In the genomic region with DNA sequence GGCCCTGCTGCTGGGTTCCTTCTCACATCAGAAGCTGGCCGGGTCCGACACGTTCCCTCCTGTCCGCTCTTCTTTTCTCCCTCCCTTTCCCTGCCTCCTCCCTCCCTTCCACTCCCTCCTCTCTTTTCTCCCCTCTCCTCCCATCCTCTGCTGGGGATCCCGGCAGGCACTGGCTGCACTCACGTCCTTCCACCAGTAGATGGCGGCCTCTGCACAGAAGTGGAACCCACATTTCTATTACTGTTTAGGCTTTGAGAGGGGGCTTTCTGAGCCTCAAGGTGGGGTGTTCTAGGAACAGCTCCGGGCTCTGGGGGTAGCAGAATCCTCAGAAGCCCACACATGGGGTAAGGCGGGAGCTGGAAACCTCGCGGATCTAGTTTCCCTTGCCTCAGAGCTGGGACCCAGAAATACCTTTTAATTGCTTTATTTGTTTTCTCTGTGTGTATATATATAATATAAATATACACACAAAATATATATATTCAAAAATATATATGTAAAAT, we compare ENCODE assay signal across 8 cellular contexts.
DNase-seq lines count a peak whose midpoint lies in the region; ATAC-seq and TF ChIP-seq lines count a peak whose summit lies in the region.

No MANE protein-coding gene starts in this region.

- no peak overlapping the region for H3K9ac ChIP-seq in NT2/D1 (ENCODE audit: insufficient read length, low read depth)

- H3K27ac Mint-ChIP-seq in activated T-helper 1 cell treated with anti-CD3 and anti-CD28 coated beads, Interleukin-12 subunit alpha, Interleukin-12 subunit beta, Interleukin-2, Interleukin-4 antibody, amounts not matched to agents 30 ng/mL and 10 ng/mL and 1 ng/mL, durations not matched to agents 14 hours and 24 hours and 36 hours: no peak overlapping the region

- no peaks in the 10 kb centered on the region for H3K36me3 Mint-ChIP-seq in activated T-helper 1 cell treated with anti-CD3 and anti-CD28 coated beads, Interleukin-12 subunit alpha, Interleukin-12 subunit beta, Interleukin-2, Interleukin-4 antibody, amounts not matched to agents 30 ng/mL and 10 ng/mL and 1 ng/mL, durations not matched to agents 14 hours and 24 hours and 36 hours (ENCODE audit: low read depth)

- no peaks in the 10 kb centered on the region for H3K9me3 Mint-ChIP-seq in activated T-helper 1 cell treated with anti-CD3 and anti-CD28 coated beads, Interleukin-12 subunit alpha, Interleukin-12 subunit beta, Interleukin-2, Interleukin-4 antibody, amounts not matched to agents 30 ng/mL and 10 ng/mL and 1 ng/mL, durations not matched to agents 14 hours and 24 hours and 36 hours

- H3K4me3 ChIP-seq in AG10803 (ENCODE audit: low read length) (no peak overlapping the region), NT2/D1 (ENCODE audit: insufficient read length, low read depth) (no peak overlapping the region)

- intact Hi-C loops in activated T-helper 1 cell treated with anti-CD3 and anti-CD28 coated beads, Interleukin-12 subunit alpha, Interleukin-12 subunit beta, Interleukin-2, Interleukin-4 antibody, amounts not matched to agents 30 ng/mL and 10 ng/mL and 1 ng/mL, durations not matched to agents 14 hours and 24 hours and 36 hours (cut with micrococcal nuclease): loop anchor here (1.0 kb wide), 1 partner anchor 1558 kb away; no protein-coding TSS in a partner anchor
- intact Hi-C loops in left cardiac atrium (cut with DNase I) (loop anchor here in 1 of 2 donors (5.0 to 10.0 kb wide), 2 partner anchors 1556 to 1678 kb away; a partner anchor contains a TSS), sciatic nerve (cut with DNase I) (no loop called here)

- H3K4me1 Mint-ChIP-seq in activated T-helper 1 cell treated with anti-CD3 and anti-CD28 coated beads, Interleukin-12 subunit alpha, Interleukin-12 subunit beta, Interleukin-2, Interleukin-4 antibody, amounts not matched to agents 30 ng/mL and 10 ng/mL and 1 ng/mL, durations not matched to agents 14 hours and 24 hours and 36 hours (ENCODE audit: low read depth): no peaks in the 10 kb centered on the region

- peak; percentile 15 for DNase-seq in AG10803 (ENCODE audit: low read depth)
- DNase-seq in GM13977 (ENCODE audit: low spot score): peak; percentile 60
- DNase-seq in NT2/D1 (ENCODE audit: low read depth, low spot score): peak; percentile 20
- peak; percentile 10 for DNase-seq in activated T-helper 1 cell treated with anti-CD3 and anti-CD28 coated beads, Interleukin-12 subunit alpha, Interleukin-12 subunit beta, Interleukin-2, Interleukin-4 antibody, amounts not matched to agents 30 ng/mL and 10 ng/mL and 1 ng/mL, durations not matched to agents 14 hours and 24 hours and 36 hours (ENCODE audit: low spot score)
- peak; percentile 51 for DNase-seq in left cardiac atrium
- DNase-seq in sciatic nerve (ENCODE audit: low spot score): peak; percentile 80
- no peak for DNase-seq in GOT3 (lab: John Stamatoyannopoulos, UW)
- no peak for DNase-seq in omental fat pad (ENCODE audit: low spot score)

- in situ Hi-C loops in GM13977 (cut with MboI; ENCODE audit: low pct_unique_long_range_greater_than_20kb, low sequenced_read_pairs, unreplicated experiment): loop anchor here (25.0 kb wide), 1 partner anchor 929 kb away; no protein-coding TSS in a partner anchor

- H3K27me3 Mint-ChIP-seq in activated T-helper 1 cell treated with anti-CD3 and anti-CD28 coated beads, Interleukin-12 subunit alpha, Interleukin-12 subunit beta, Interleukin-2, Interleukin-4 antibody, amounts not matched to agents 30 ng/mL and 10 ng/mL and 1 ng/mL, durations not matched to agents 14 hours and 24 hours and 36 hours (ENCODE audit: insufficient read depth): peaks cover 6% of the 10 kb centered on the region

- no peaks in the 10 kb centered on the region for H3K9me3 ChIP-seq in NT2/D1 (ENCODE audit: insufficient read depth, low read length)

- ATAC-seq in left cardiac atrium: no peak
- ATAC-seq in sciatic nerve: no peak
- ATAC-seq in omental fat pad (ENCODE audit: low FRiP score): no peak

- peaks cover 5% of the 10 kb centered on the region for H3K4me1 ChIP-seq in NT2/D1 (ENCODE audit: insufficient read depth, insufficient read length)

- H3K4me3 Mint-ChIP-seq in activated T-helper 1 cell treated with anti-CD3 and anti-CD28 coated beads, Interleukin-12 subunit alpha, Interleukin-12 subunit beta, Interleukin-2, Interleukin-4 antibody, amounts not matched to agents 30 ng/mL and 10 ng/mL and 1 ng/mL, durations not matched to agents 14 hours and 24 hours and 36 hours: no peak overlapping the region

- peaks cover 4% of the 10 kb centered on the region for H3K27me3 ChIP-seq in NT2/D1 (ENCODE audit: insufficient read depth, insufficient read length)

- TF ChIP-seq CTCF in AG10803 (conservative IDR thresholded peaks at IDR 0.05; ENCODE audit: low read length): peak; percentile 95
- peak; percentile 94 for TF ChIP-seq CTCF in GM13977 (IDR thresholded peaks at IDR 0.05; ENCODE audit: extremely low read depth, insufficient read depth, missing control alignments)
- TF ChIP-seq CTCF in omental fat pad (IDR thresholded peaks at IDR 0.05): peak in 1 of 3 donors; percentile 7

- H3K36me3 ChIP-seq in NT2/D1 (ENCODE audit: insufficient read depth, insufficient read length, low read length): no peaks in the 10 kb centered on the region

Comparison
In these comparisons a context has a peak if more than half of its experiments do, and no peak if none do; other contexts are left out.
1. DNase-seq: peak in AG10803 (single experiment), GM13977 (single experiment), NT2/D1 (single experiment), activated T-helper 1 cell treated with anti-CD3 and anti-CD28 coated beads, Interleukin-12 subunit alpha, Interleukin-12 subunit beta, Interleukin-2, Interleukin-4 antibody, amounts not matched to agents 30 ng/mL and 10 ng/mL and 1 ng/mL, durations not matched to agents 14 hours and 24 hours and 36 hours (single experiment), left cardiac atrium (single experiment) and sciatic nerve (single experiment); none in GOT3 (single experiment) and omental fat pad (single experiment).